8 cellular contexts compared by ENCODE assay signal in genomic region chr2:227325824-227326195, GRCh38. TPM values are rescaled to one million over a fixed set of nuclear protein-coding genes. Genes with fewer than 3 reads are reported as not detected.
A peak's percentile ranks its signal among the peaks of the same experiment; 100 is the strongest.
DNase-seq lines count a peak whose midpoint lies in the region; ATAC-seq, FAIRE-seq and TF ChIP-seq lines count a peak whose summit lies in the region.

No MANE protein-coding gene starts in this region.

- H3K4me3 ChIP-seq in RWPE2 (ENCODE audit: severe bottlenecking) (peak overlapping the region; percentile 93), H1 (ENCODE audit: extremely low read depth in 1 of 4, insufficient read depth in 2 of 4, low read depth in 3 of 4, low read length in 4 of 4) (peak overlapping the region; percentile 56 to 95 (median 82)), tibial nerve (peak overlapping the region; percentile 80 to 98 (median 94))

- peak; percentile 13 for ATAC-seq in HG02943 (IDR thresholded peaks at IDR 0.05; ENCODE audit: low read depth, unreplicated experiment)
- ATAC-seq in RWPE2 (ENCODE audit: low read depth) = peak; percentile 54
- no peak for ATAC-seq in memory B cell (ENCODE audit: low read depth)
- no peak for ATAC-seq in HG02981 (IDR thresholded peaks at IDR 0.05; ENCODE audit: unreplicated experiment)

- no peaks in the 10 kb centered on the region for H3K9me3 ChIP-seq in RWPE2 (ENCODE audit: severe bottlenecking)
- peaks cover 9 to 16% of the 10 kb centered on the region in 2 experiments; a peak in 3 of 4 replicates for H3K9me3 ChIP-seq in H1 (ENCODE audit: insufficient read depth in 2 of 2, low read depth in 1 of 2, low read length in 1 of 2)
- H3K9me3 ChIP-seq in tibial nerve = no peaks in the 10 kb centered on the region

- H3K36me3 Mint-ChIP-seq in memory B cell = no peaks in the 10 kb centered on the region

- peaks cover 0 to 3% of the 10 kb centered on the region in 2 experiments for H4K20me1 ChIP-seq in H1 (replicated peaks in 1 of 2; ENCODE audit: control insufficient read depth in 1 of 2, insufficient read depth in 2 of 2, low read length in 2 of 2)

- peak overlapping the region; percentile 41 for H3K4ac ChIP-seq in H1 (replicated peaks; ENCODE audit: insufficient read length, low read depth, low read length)

- no peaks in the 10 kb centered on the region; the same call in 1 of the 2 replicates for H3K23me2 ChIP-seq in H1 (ENCODE audit: low read depth, low read length)

- peak overlapping the region; percentile 69 to 85 for H3K4me2 ChIP-seq in H1 (ENCODE audit: insufficient read depth in 1 of 2, low read depth in 2 of 2, low read length in 2 of 2)

- H3K27ac Mint-ChIP-seq in memory B cell = peak overlapping the region; percentile 91

- FAIRE-seq in H1 (lab: Jason Lieb, UNC) = no peak

- peak overlapping the region; percentile 66; the same call in 1 of the 2 replicates for H2BK5ac ChIP-seq in H1 (ENCODE audit: low read depth, low read length)

- H3K79me2 ChIP-seq in H1 (ENCODE audit: control insufficient read depth in 1 of 2, insufficient read depth in 2 of 2, low read length in 2 of 2) = peaks cover 4 to 54% of the 10 kb centered on the region in 2 experiments; a peak in 3 of 4 replicates

- H2AK5ac ChIP-seq in H1 (ENCODE audit: low read depth, low read length) = no peak overlapping the region

- no peaks in the 10 kb centered on the region for H3K27me3 Mint-ChIP-seq in memory B cell

- WGBS in H1 (ENCODE audit: extremely low coverage in 1 of 2, insufficient coverage in 1 of 2, insufficient read length in 1 of 2, insufficient replicate concordance in 2 of 2, low coverage in 1 of 2, low lambda C conversion rate in 2 of 2, missing lambda C conversion rate in 1 of 2), 2 experiments = 7% methylated on average over 10 of the region's 13 CpGs; no CpG with 5 or more reads in 1 of the 2 experiments
- 0 to 1% methylated on average over 13 of the region's 13 CpGs for WGBS in tibial nerve, 2 donors

- TF ChIP-seq EP300 in H1 (IDR thresholded peaks at IDR 0.05; ENCODE audit: borderline replicate concordance in 1 of 2, low read depth in 2 of 2, low read length in 2 of 2) (no peak), tibial nerve (IDR thresholded peaks at IDR 0.05) (no peak)

- no peak overlapping the region for H3K14ac ChIP-seq in H1 (ENCODE audit: insufficient read length)

- peaks cover 24% of the 10 kb centered on the region for H3K36me3 ChIP-seq in RWPE2 (ENCODE audit: low read depth)
- H3K36me3 ChIP-seq in H1 (ENCODE audit: control insufficient read depth in 2 of 4, insufficient read depth in 4 of 4, low read length in 3 of 4) = peaks cover 0 to 6% (median 2%) of the 10 kb centered on the region in 4 experiments; a peak in 3 of 8 replicates
- peaks cover 0 to 14% (median 0%) of the 10 kb centered on the region in 3 donors for H3K36me3 ChIP-seq in tibial nerve

- H2BK20ac ChIP-seq in H1 (ENCODE audit: low read length) = no peak overlapping the region

- H3K4me1 Mint-ChIP-seq in memory B cell = peaks cover 12% of the 10 kb centered on the region

- peak; percentile 11 for DNase-seq in stimulated activated CD4-positive, alpha-beta T cell treated with anti-CD3 and anti-CD28 coated beads, Interleukin-15, amount 100 ng/mL, for 24 hours
- DNase-seq in stimulated activated CD4-positive, alpha-beta T cell treated with anti-CD3 and anti-CD28 coated beads, Interleukin-12 subunit alpha, Interleukin-12 subunit beta, amount 100 ng/mL, for 4 hours = no peak
- DNase-seq in RWPE2 (ENCODE audit: low spot score) (no peak), H1 (ENCODE audit: low read depth in 1 of 2, low spot score in 2 of 2) (no peak), memory B cell (ENCODE audit: low spot score in 2 of 2) (no peak), tibial nerve (ENCODE audit: low spot score in 2 of 2) (peak in 1 of 2 donors; percentile 5)

- H3K27ac ChIP-seq in RWPE2 (ENCODE audit: poor library complexity, severe bottlenecking) (peak overlapping the region; percentile 59), H1 (ENCODE audit: low read depth, low read length) (peak overlapping the region; percentile 71; the same call in 1 of the 2 replicates), tibial nerve (peak overlapping the region; percentile 75 to 95 (median 90))

- H3K79me1 ChIP-seq in H1 (ENCODE audit: low read depth, low read length) = no peaks in the 10 kb centered on the region

- H3K9me3 Mint-ChIP-seq in memory B cell = no peaks in the 10 kb centered on the region

- no peak overlapping the region for H2BK15ac ChIP-seq in H1 (ENCODE audit: low read length)

- peak in 1 of 2 experiments; percentile 20; a peak in 2 of 3 replicates for TF ChIP-seq POLR2A in H1 (IDR thresholded peaks at IDR 0.05; ENCODE audit: control extremely low read depth in 1 of 2, low read depth in 2 of 2, low read length in 2 of 2)
- TF ChIP-seq POLR2A in tibial nerve (IDR thresholded peaks at IDR 0.05) = no peak

- peaks cover 14% of the 10 kb centered on the region for H3K4me1 ChIP-seq in RWPE2 (ENCODE audit: insufficient read depth, poor library complexity, severe bottlenecking)
- no peaks in the 10 kb centered on the region; a peak in 2 of 7 replicates for H3K4me1 ChIP-seq in H1 (replicated peaks in 1 of 4; ENCODE audit: control insufficient read depth in 3 of 4, insufficient read depth in 4 of 4, low read length in 3 of 4)
- peaks cover 0 to 28% (median 9%) of the 10 kb centered on the region in 4 donors for H3K4me1 ChIP-seq in tibial nerve

- H3K27me3 ChIP-seq in RWPE2 (ENCODE audit: insufficient read depth, poor library complexity, severe bottlenecking) (no peaks in the 10 kb centered on the region), H1 (replicated peaks in 1 of 4; ENCODE audit: control insufficient read depth in 3 of 4, extremely low read depth in 1 of 4, insufficient read depth in 3 of 4, low read length in 3 of 4) (no peaks in the 10 kb centered on the region), tibial nerve (no peaks in the 10 kb centered on the region)

- CTCF ChIA-PET in H1 (lab: Charles Lee; ENCODE audit: partially characterized antibody) = interaction anchor here (0.7 kb wide), 3 partner anchors 21 to 831 kb away, joined by 3 to 4 read pairs (median 3); no protein-coding TSS in a partner anchor

- TF ChIP-seq CTCF in RWPE2 (IDR thresholded peaks at IDR 0.05; ENCODE audit: poor library complexity, severe bottlenecking) = no peak
- TF ChIP-seq CTCF in H1 (IDR thresholded peaks at IDR 0.05; ENCODE audit: control extremely low read depth in 1 of 3, insufficient read depth in 1 of 3, low read depth in 1 of 3, low read length in 3 of 3) = no peak
- TF ChIP-seq CTCF in tibial nerve (IDR thresholded peaks at IDR 0.05) = no peak

- no peak overlapping the region; the same call in 1 of the 2 replicates for H2BK12ac ChIP-seq in H1 (ENCODE audit: low read depth, low read length)

- H3K9ac ChIP-seq in H1 (replicated peaks in 1 of 4; ENCODE audit: extremely low read depth in 1 of 4, low read depth in 3 of 4, low read length in 3 of 4) = peak overlapping the region in 3 of 4 experiments; percentile 66 to 80 (median 75); a peak in 6 of 7 replicates

- H2AFZ ChIP-seq in H1 (ENCODE audit: low read length) = peak overlapping the region; percentile 56; the same call in 1 of the 2 replicates

- peak overlapping the region; percentile 96 for H3K4me3 Mint-ChIP-seq in memory B cell

- peak overlapping the region; percentile 97 for H3K18ac ChIP-seq in H1 (ENCODE audit: extremely low read depth, low read length)

- no peak for TF ChIP-seq RAD21 in H1 (IDR thresholded peaks at IDR 0.05 in 1 of 2, conservative IDR thresholded peaks at IDR 0.05 in 1 of 2; ENCODE audit: low read depth in 2 of 2, low read length in 2 of 2)

- H4K91ac ChIP-seq in H1 (replicated peaks; ENCODE audit: insufficient read length, low read length) = no peak overlapping the region

- H3K56ac ChIP-seq in H1 (replicated peaks; ENCODE audit: insufficient read length, low read depth, low read length) = no peak overlapping the region

- no peak overlapping the region for H3K23ac ChIP-seq in H1 (ENCODE audit: insufficient read length)

- no peak overlapping the region for H4K5ac ChIP-seq in H1 (ENCODE audit: insufficient read length, low read depth, low read length)

- H2BK120ac ChIP-seq in H1 (replicated peaks; ENCODE audit: low read depth, low read length) = no peak overlapping the region

- POLR2A ChIA-PET in H1 (lab: Charles Lee; ENCODE audit: partially characterized antibody) = interaction anchor here (1.1 to 2.2 kb wide), 3 partner anchors 10 to 21 kb away, joined by 4 to 9 read pairs (median 7); no protein-coding TSS in a partner anchor

- H4K8ac ChIP-seq in H1 (ENCODE audit: extremely low read depth, insufficient read depth, low read length) = no peak overlapping the region

TF ChIP-seq in H1, 55 proteins besides CTCF, POLR2A, EP300 and RAD21:
- no peak for TF ChIP-seq HDAC6 (IDR thresholded peaks at IDR 0.05; ENCODE audit: low read depth, low read length)
- peak; percentile 37 for TF ChIP-seq KDM4A (IDR thresholded peaks at IDR 0.05; ENCODE audit: low read depth, low read length, severe bottlenecking)
- peak; percentile 52 for TF ChIP-seq SAP30 (IDR thresholded peaks at IDR 0.05; ENCODE audit: insufficient read depth, insufficient replicate concordance, low read length)
- peak; percentile 14; the same call in 1 of the 2 replicates for TF ChIP-seq EGR1 (IDR thresholded peaks at IDR 0.05; ENCODE audit: borderline replicate concordance, low read depth, low read length)

RNA-seq across cellular contexts. Expression of gene MFF, which starts 0.8 kb away (rescaled TPM):
- total RNA-seq in H1 (2021; fragmentation: NEBNext Ultra II Directional; extraction: Animal tissue kit (Norgen Biotek cat#: 25700)) = 86.8 and 89.5 TPM in 2 replicates
- polyA plus RNA-seq in H1 (2011; rRNA removed) = 26.4 and 36.2 TPM in 2 replicates
- polyA plus RNA-seq in H1 (2011; cell fraction: cytosol; rRNA removed) = 48.2 TPM
- polyA plus RNA-seq in H1 (2011; cell fraction: nucleus; rRNA removed) = 21.2 TPM
- 67.6 to 91.9 TPM (median 75.3 TPM) in 4 replicates for polyA plus RNA-seq in H1 (2012, experiment 1 of 2)
- 44.9 TPM for polyA plus RNA-seq in H1 (2012, experiment 2 of 2)
- 85.1 TPM for polyA plus RNA-seq in H1 (2013, experiment 1 of 2)
- polyA plus RNA-seq in H1 (2013, experiment 2 of 2) = 89.0 TPM
- polyA minus RNA-seq in H1 (2011; rRNA and poly(A)+ RNA removed) = 28.7 and 31.6 TPM in 2 replicates
- polyA minus RNA-seq in H1 (2011; cell fraction: cytosol; rRNA and poly(A)+ RNA removed) = 52.0 TPM
- polyA minus RNA-seq in H1 (2011; cell fraction: nucleus; rRNA and poly(A)+ RNA removed) = 63.8 TPM
- 100 to 1,000 TPM in 3 of 4 donors, 10 to 100 TPM in 1; 98.1 to 124 (median 103) TPM for total RNA-seq in tibial nerve

RNA-seq across cellular contexts. Expression of gene TM4SF20, which starts 53.3 kb away (rescaled TPM):
- not detected in 2 replicates for total RNA-seq in H1 (2021; fragmentation: NEBNext Ultra II Directional; extraction: Animal tissue kit (Norgen Biotek cat#: 25700))
- polyA plus RNA-seq in H1 (2011; rRNA removed) = not detected in 2 replicates
- not detected for polyA plus RNA-seq in H1 (2011; cell fraction: cytosol; rRNA removed)
- not detected for polyA plus RNA-seq in H1 (2011; cell fraction: nucleus; rRNA removed)
- polyA plus RNA-seq in H1 (2012, experiment 1 of 2) = 0.06 TPM in 1 of 4 replicates, not detected in the others
- not detected for polyA plus RNA-seq in H1 (2012, experiment 2 of 2)
- not detected for polyA plus RNA-seq in H1 (2013, experiment 1 of 2)
- polyA plus RNA-seq in H1 (2013, experiment 2 of 2) = not detected
- polyA minus RNA-seq in H1 (2011; rRNA and poly(A)+ RNA removed) = not detected in 2 replicates
- not detected for polyA minus RNA-seq in H1 (2011; cell fraction: cytosol; rRNA and poly(A)+ RNA removed)
- polyA minus RNA-seq in H1 (2011; cell fraction: nucleus; rRNA and poly(A)+ RNA removed) = not detected
- not detected for total RNA-seq in tibial nerve

Comparison
In these comparisons a context has a peak if more than half of its experiments do, and no peak if none do; other contexts are left out.
1. ATAC-seq: peak in HG02943 (single experiment) and RWPE2 (single experiment); none in memory B cell (single experiment) and HG02981 (single experiment).
2. Peak in every context shown above with its lines, with median percentiles within 50 percentile points of each other: H3K27ac ChIP-seq and H3K4me3 ChIP-seq.